1 cellular context compared by ENCODE assay signal in genomic region chr3:155076888-155077287, GRCh38.
TF ChIP-seq lines count a peak whose summit lies in the region.

No MANE protein-coding gene starts in this region.

TF ChIP-seq in K562, 482 proteins besides CTCF, POLR2A, EP300 and RAD21 (continued from another document and continues in another):
- TF ChIP-seq GTF3C2 (IDR thresholded peaks at IDR 0.05; ENCODE audit: borderline replicate concordance, extremely low read depth, insufficient read length) (no peak), HNRNPL (IDR thresholded peaks at IDR 0.05; ENCODE audit: low read depth, low read length) (no peak), E2F6 (IDR thresholded peaks at IDR 0.05; ENCODE audit: borderline replicate concordance in 1 of 2, extremely low read depth in 1 of 2, insufficient read depth in 1 of 2, insufficient read length in 1 of 2, low read depth in 1 of 2, low read length in 1 of 2, poor library complexity in 1 of 2, severe bottlenecking in 1 of 2) (no peak), HSF4 (CRISPR knock-in tag; IDR thresholded peaks at IDR 0.05; ENCODE audit: borderline replicate concordance) (peak; percentile 82; the same call in 1 of the 2 replicates), HINFP (tag; conservative IDR thresholded peaks at IDR 0.05; ENCODE audit: low read depth) (peak; percentile 69), FOXA3 (CRISPR knock-in tag; conservative IDR thresholded peaks at IDR 0.05 in 1 of 2, IDR thresholded peaks at IDR 0.05 in 1 of 2) (no peak), GMEB1 (CRISPR knock-in tag; IDR thresholded peaks at IDR 0.05) (peak; percentile 37; the same call in 1 of the 2 replicates), EHMT2 (IDR thresholded peaks at IDR 0.05) (no peak), ZBTB17 (CRISPR knock-in tag; IDR thresholded peaks at IDR 0.05) (peak; percentile 83; the same call in 1 of the 2 replicates), ZNF212 (CRISPR knock-in tag; IDR thresholded peaks at IDR 0.05) (peak; percentile 86; the same call in 1 of the 2 replicates), BACH1 (tag; IDR thresholded peaks at IDR 0.05) (peak; percentile 82), MAX (CRISPR knock-in tag; IDR thresholded peaks at IDR 0.05) (no peak), HES1 (IDR thresholded peaks at IDR 0.05; ENCODE audit: low read depth) (no peak), ARHGAP35 (IDR thresholded peaks at IDR 0.05; ENCODE audit: partially characterized antibody) (no peak), NR2F6 (CRISPR knock-in tag; IDR thresholded peaks at IDR 0.05) (0 out of 2 replicates have a peak, but pooled peaks have one; percentile 44), FOXJ2 (tag; IDR thresholded peaks at IDR 0.05) (no peak), ZNF592 (IDR thresholded peaks at IDR 0.05) (peak; percentile 97), MCM5 (IDR thresholded peaks at IDR 0.05; ENCODE audit: low read depth) (no peak), DLX4 (CRISPR knock-in tag; IDR thresholded peaks at IDR 0.05) (no peak), TEAD1 (CRISPR knock-in tag; IDR thresholded peaks at IDR 0.05) (peak in 1 of 2 experiments; percentile 88; a peak in 2 of 4 replicates), BCLAF1 (IDR thresholded peaks at IDR 0.05; ENCODE audit: borderline replicate concordance in 1 of 2, control insufficient read depth in 1 of 2, low read depth in 2 of 2, low read length in 1 of 2) (no peak), PHF21A (IDR thresholded peaks at IDR 0.05; ENCODE audit: borderline replicate concordance, low read depth) (no peak), ELF2 (CRISPR knock-in tag; IDR thresholded peaks at IDR 0.05) (no peak), ZNF395 (CRISPR knock-in tag; IDR thresholded peaks at IDR 0.05) (peak; percentile 95), RFX5 (IDR thresholded peaks at IDR 0.05; ENCODE audit: low read depth, low read length) (no peak), ZNF134 (CRISPR knock-in tag; conservative IDR thresholded peaks at IDR 0.05) (peak; percentile 68), DPF2 (IDR thresholded peaks at IDR 0.05) (no peak), ID3 (CRISPR knock-in tag; IDR thresholded peaks at IDR 0.05) (no peak), ID3 (tag; IDR thresholded peaks at IDR 0.05) (peak; percentile 92), MIER1 (IDR thresholded peaks at IDR 0.05; ENCODE audit: low read depth) (no peak), AFF1 (IDR thresholded peaks at IDR 0.05; ENCODE audit: low read depth in 1 of 2, partially characterized antibody in 2 of 2) (no peak)
